15 cellular contexts compared by ENCODE assay signal in genomic region chr3:133455960-133456359, GRCh38. TPM values are rescaled to one million over a fixed set of nuclear protein-coding genes. Genes with fewer than 3 reads are reported as not detected.
DNase-seq lines count a peak whose midpoint lies in the region; ATAC-seq, FAIRE-seq and TF ChIP-seq lines count a peak whose summit lies in the region.
"Had no signal": no experiment of that assay in that cellular context is flagged by ENCODE, and none has a peak within 500 bp of the region (broad histone marks: within the 10 kb centered on the region; RNA-seq: fewer than 3 reads in every experiment).

No MANE protein-coding gene starts in this region.

- TF ChIP-seq CTCF in VCaP (conservative IDR thresholded peaks at IDR 0.05), result no peak
- TF ChIP-seq CTCF in neural crest cell (conservative IDR thresholded peaks at IDR 0.05), result no peak

- no peaks in the 10 kb centered on the region for H3K27me3 ChIP-seq in small intestine (ENCODE audit: control insufficient read depth in 2 of 2, insufficient read depth in 2 of 2, low read length in 2 of 2)

- peak overlapping the region; percentile 21 for H3K27ac Mint-ChIP-seq in neural crest cell (ENCODE audit: unreplicated experiment)
- H3K27ac Mint-ChIP-seq: HFFc6 had no signal

- peaks cover 39% of the 10 kb centered on the region for H3K4me1 Mint-ChIP-seq in neural crest cell

- H3K9me3 ChIP-seq in small intestine (ENCODE audit: control insufficient read depth, low read depth), result no peaks in the 10 kb centered on the region

- DNase-seq in CMK (ENCODE audit: low read depth), result peak; percentile 45
- DNase-seq in NCI-H187 (lab: John Stamatoyannopoulos, UW), result peak; percentile 39 to 52
- no peak for DNase-seq in neural crest cell (ENCODE audit: low read depth, low spot score)
- no peak for DNase-seq in small intestine
- DNase-seq in T1000 (lab: John Stamatoyannopoulos, UW), result no peak
- no peak for DNase-seq in H4 (ENCODE audit: low spot score)
- DNase-seq: DMS79 treated with DMSO at 0.1 percent for 48 hours, GF-D8, HFFc6, NCI-H2029 treated with DMSO at 0.1 percent for 48 hours had no signal

- no peak overlapping the region for H3K4me3 Mint-ChIP-seq in neural crest cell
- H3K4me3 Mint-ChIP-seq: HFFc6 had no signal

- H3K27ac ChIP-seq in VCaP (peak overlapping the region; percentile 91; the same call in 1 of the 2 replicates), small intestine (ENCODE audit: low read depth in 1 of 2, low read length in 1 of 2) (no peak overlapping the region)
- H3K27ac ChIP-seq: SK-N-MC had no signal

- no peaks in the 10 kb centered on the region for H3K36me3 ChIP-seq in small intestine (ENCODE audit: control insufficient read depth in 2 of 2, insufficient read depth in 2 of 2, low read length in 2 of 2)

- no peak for ATAC-seq in GM21825 (IDR thresholded peaks at IDR 0.05; ENCODE audit: unreplicated experiment)

- no peaks in the 10 kb centered on the region for H3K36me3 Mint-ChIP-seq in neural crest cell (ENCODE audit: low read depth)

- no peaks in the 10 kb centered on the region for H3K27me3 Mint-ChIP-seq in neural crest cell (ENCODE audit: low read depth)

- no peaks in the 10 kb centered on the region for H3K9me3 Mint-ChIP-seq in neural crest cell
- H3K9me3 Mint-ChIP-seq: HFFc6 had no signal

- H3K4me1 ChIP-seq in small intestine (ENCODE audit: control insufficient read depth in 2 of 2, insufficient read depth in 1 of 2, low read depth in 1 of 2, low read length in 1 of 2), result no peaks in the 10 kb centered on the region

- no peak overlapping the region for H3K4me3 ChIP-seq in small intestine (ENCODE audit: low read depth in 1 of 2, low read length in 2 of 2)
- H3K4me3 ChIP-seq: SK-N-MC had no signal

- WGBS in small intestine, 3 donors, result 81 to 93% (median 91%) methylated on average over 2 of the region's 2 CpGs

- FAIRE-seq in small intestine (lab: Jason Lieb, UNC), result no peak
- FAIRE-seq: H1 had no signal

RNA-seq across cellular contexts. Expression of gene BFSP2, which starts 56.1 kb away (rescaled TPM):
- not detected in 2 replicates for total RNA-seq in neural crest cell
- polyA plus RNA-seq in small intestine, result 1 to 10 TPM in 1 of 3 donors, not detected in 2; 1.3 TPM
- total RNA-seq in H4 (2014; rRNA removed; shearing (Covaris generic)), result not detected in 2 replicates
- total RNA-seq: A673, H1, HFFc6 had no signal
- polyA plus RNA-seq: H1 had no signal

Comparison
In these comparisons a context has a peak if more than half of its experiments do, and no peak if none do; other contexts are left out.
1. DNase-seq: peak in CMK (single experiment) and NCI-H187 (2 of 2); none in neural crest cell (single experiment), small intestine (single experiment), T1000 (single experiment) and H4 (single experiment).